Comparison of ENCODE assay signal across 10 cellular contexts in genomic region chr6:56714982-56715456, GRCh38.
DNase-seq lines count a peak whose midpoint lies in the region; ATAC-seq and TF ChIP-seq lines count a peak whose summit lies in the region.
"Had no signal": no experiment of that assay in that cellular context is flagged by ENCODE, and none has a peak within 500 bp of the region (broad histone marks: within the 10 kb centered on the region; RNA-seq: fewer than 3 reads in every experiment).

No MANE protein-coding gene starts in this region.

- DNase-seq in Daoy (ENCODE audit: low read depth) (peak; percentile 95), PC-3 (peak; percentile 94), esophagus muscularis mucosa (ENCODE audit: extremely low spot score) (no peak), neural progenitor cell (ENCODE audit: low spot score) (peak; percentile 11), cortex of kidney (lab: John Stamatoyannopoulos, UW) (no peak)
- DNase-seq: activated naive CD4-positive, alpha-beta T cell treated with anti-CD3 and anti-CD28 coated beads, Interleukin-2, amount 50 U/mL, for 16 hours had no signal

- H3K9me2 ChIP-seq in PC-3 (replicated peaks; ENCODE audit: low read length): no peaks in the 10 kb centered on the region

- peak overlapping the region; percentile 6 for H3K27ac Mint-ChIP-seq in neural progenitor cell
- H3K27ac Mint-ChIP-seq: natural killer cell treated with Interleukin-12 subunit alpha and Interleukin-12 subunit beta and Interleukin-15 and Interleukin-18, amount 100 ng/mL, for 72 hours had no signal

- TF ChIP-seq CTCF in PC-3 (conservative IDR thresholded peaks at IDR 0.05; ENCODE audit: low read depth, low read length): no peak
- no peak for TF ChIP-seq CTCF in esophagus muscularis mucosa (IDR thresholded peaks at IDR 0.05)
- no peak for TF ChIP-seq CTCF in neural progenitor cell (IDR thresholded peaks at IDR 0.05)

- H3K9me3 Mint-ChIP-seq in neural progenitor cell: peaks cover 16% of the 10 kb centered on the region

- peaks cover 18% of the 10 kb centered on the region for H3K36me3 Mint-ChIP-seq in neural progenitor cell
- H3K36me3 Mint-ChIP-seq: natural killer cell treated with Interleukin-12 subunit alpha and Interleukin-12 subunit beta and Interleukin-15 and Interleukin-18, amount 100 ng/mL, for 72 hours had no signal

- H3K36me3 ChIP-seq in PC-3 (ENCODE audit: low read depth, low read length): peaks cover 5% of the 10 kb centered on the region; the same call in 1 of the 2 replicates
- H3K36me3 ChIP-seq in esophagus muscularis mucosa: no peaks in the 10 kb centered on the region
- no peaks in the 10 kb centered on the region for H3K36me3 ChIP-seq in neural progenitor cell

- no peaks in the 10 kb centered on the region for H3K27me3 ChIP-seq in PC-3 (ENCODE audit: low read length)
- no peaks in the 10 kb centered on the region for H3K27me3 ChIP-seq in esophagus muscularis mucosa
- H3K27me3 ChIP-seq in neural progenitor cell: no peaks in the 10 kb centered on the region

- intact Hi-C loops in PC-3 (cut with micrococcal nuclease): loop anchor here (1.0 kb wide), 1 partner anchor 15 kb away; no protein-coding TSS in a partner anchor
- intact Hi-C loops in esophagus muscularis mucosa (cut with DNase I): no loop called here

- ATAC-seq in PC-3 (peak; percentile 86), GM21825 (IDR thresholded peaks at IDR 0.05; ENCODE audit: unreplicated experiment) (no peak), GM21423 (IDR thresholded peaks at IDR 0.05; ENCODE audit: unreplicated experiment) (no peak), HG02623 (IDR thresholded peaks at IDR 0.05; ENCODE audit: unreplicated experiment) (no peak)
- ATAC-seq: natural killer cell treated with Interleukin-12 subunit alpha and Interleukin-12 subunit beta and Interleukin-15 and Interleukin-18, amount 100 ng/mL, for 72 hours had no signal

- H3K4me3 Mint-ChIP-seq in neural progenitor cell: peak overlapping the region; percentile 0
- H3K4me3 Mint-ChIP-seq: natural killer cell treated with Interleukin-12 subunit alpha and Interleukin-12 subunit beta and Interleukin-15 and Interleukin-18, amount 100 ng/mL, for 72 hours had no signal

- H3K4me3 ChIP-seq in PC-3 (ENCODE audit: low read length) (peak overlapping the region; percentile 35; the same call in 1 of the 2 replicates), esophagus muscularis mucosa (no peak overlapping the region), neural progenitor cell (no peak overlapping the region)

- TF ChIP-seq EP300 in esophagus muscularis mucosa (IDR thresholded peaks at IDR 0.05): no peak

- H3F3A ChIP-seq in PC-3 (ENCODE audit: low read length, unreplicated experiment) (peaks cover 26% of the 10 kb centered on the region), neural progenitor cell (ENCODE audit: low read depth) (peaks cover 40% of the 10 kb centered on the region)

- H2AFZ ChIP-seq in PC-3 (ENCODE audit: low read length) (no peak overlapping the region), neural progenitor cell (replicated peaks) (no peak overlapping the region)

- H3K79me2 ChIP-seq in PC-3 (ENCODE audit: low read length): peaks cover 43% of the 10 kb centered on the region
- H3K79me2 ChIP-seq in neural progenitor cell (ENCODE audit: low read depth): peaks cover 95% of the 10 kb centered on the region

- H3K4me2 ChIP-seq in PC-3 (ENCODE audit: low read length) (peak overlapping the region; percentile 68), neural progenitor cell (peak overlapping the region; percentile 56)

- WGBS in esophagus muscularis mucosa: 29% methylated on average over 2 of the region's 2 CpGs

- POLR2A ChIA-PET in PC-3 (lab: Charles Lee; ENCODE audit: unreplicated experiment): no interaction called here

- no peaks in the 10 kb centered on the region for H4K20me1 ChIP-seq in PC-3 (ENCODE audit: low read length)
- H4K20me1 ChIP-seq in neural progenitor cell (ENCODE audit: low read depth): peaks cover 51% of the 10 kb centered on the region

- no peaks in the 10 kb centered on the region for H3K27me3 Mint-ChIP-seq in neural progenitor cell (ENCODE audit: insufficient read depth, low read depth)

- CTCF ChIA-PET in PC-3 (lab: Charles Lee): interaction anchor here (0.9 kb wide), 1 partner anchor 189 kb away, joined by 4 read pairs; no protein-coding TSS in a partner anchor

- H3K4me1 ChIP-seq in PC-3 (ENCODE audit: insufficient read depth, low read length) (peaks cover 44% of the 10 kb centered on the region), esophagus muscularis mucosa (peaks cover 33 to 41% (median 36%) of the 10 kb centered on the region in 4 donors), neural progenitor cell (peaks cover 39% of the 10 kb centered on the region)

- BruUV-seq in PC-3 (replicated peaks; lab: Mats Ljungman, UMichigan): no TSS peak

- peaks cover 55% of the 10 kb centered on the region for H3K4me1 Mint-ChIP-seq in neural progenitor cell

- no peak for TF ChIP-seq POLR2A in esophagus muscularis mucosa (IDR thresholded peaks at IDR 0.05; ENCODE audit: low read depth)

- H3K9me3 ChIP-seq in PC-3 (ENCODE audit: low read length): no peaks in the 10 kb centered on the region
- no peaks in the 10 kb centered on the region for H3K9me3 ChIP-seq in esophagus muscularis mucosa
- H3K9me3 ChIP-seq in neural progenitor cell (ENCODE audit: low read depth): no peaks in the 10 kb centered on the region

- H3K27ac ChIP-seq in PC-3 (ENCODE audit: low read length) (peak overlapping the region; percentile 83), esophagus muscularis mucosa (replicated peaks in 1 of 4) (peak overlapping the region; percentile 30 to 72 (median 66)), neural progenitor cell (peak overlapping the region; percentile 69)

- H3K9ac ChIP-seq in PC-3 (ENCODE audit: low read length) (peak overlapping the region; percentile 9; the same call in 1 of the 2 replicates), neural progenitor cell (no peak overlapping the region)

Comparison
In these comparisons a context has a peak if more than half of its experiments do, and no peak if none do; other contexts are left out.
1. DNase-seq: peak in Daoy (single experiment), PC-3 (single experiment) and neural progenitor cell (single experiment); none in esophagus muscularis mucosa (single experiment) and cortex of kidney (single experiment).
2. Peak in every context shown above with its lines, with median percentiles within 50 percentile points of each other: H3K27ac ChIP-seq.